ENCODE assay signal across 16 cellular contexts in the genomic region with DNA sequence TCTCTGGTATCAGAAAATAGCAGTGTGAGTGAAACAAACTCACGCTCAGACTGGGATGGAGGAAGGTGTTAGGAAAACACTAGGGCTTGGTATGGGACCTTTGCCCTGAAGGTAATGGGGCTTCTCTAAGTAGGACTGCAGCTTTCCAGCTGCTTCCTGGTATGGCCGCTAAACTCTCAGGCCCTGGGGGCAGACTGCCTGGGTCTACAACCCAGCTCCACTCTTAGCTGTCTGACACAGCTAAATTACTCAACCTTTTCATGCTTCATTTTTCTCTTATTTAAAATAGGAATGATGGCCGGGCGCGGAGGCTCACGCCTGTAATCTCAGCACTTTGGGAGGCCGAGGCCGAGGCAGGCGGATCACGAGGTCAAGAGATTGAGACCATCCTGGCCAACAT.
"Had no signal": no experiment of that assay in that cellular context is flagged by ENCODE, and none has a peak within 500 bp of the region (broad histone marks: within the 10 kb centered on the region; RNA-seq: fewer than 3 reads in every experiment).

No MANE protein-coding gene starts in this region.

- H3K9me3 Mint-ChIP-seq: activated naive CD4-positive, alpha-beta T cell treated with anti-CD3 and anti-CD28 coated beads for 36 hours; activated naive CD8-positive, alpha-beta T cell treated with anti-CD3 and anti-CD28 coated beads, Interleukin-2, amount 50 U/mL, for 24 hours; activated T-helper 2 cell treated with anti-CD3 and anti-CD28 coated beads, Interferon-gamma antibody, Interleukin-2, Interleukin-4, amounts not matched to agents 10 μg/mL and 5 μg/mL and 100 μg/mL, durations not matched to agents 14 hours and 24 hours and 36 hours; natural killer cell treated with Interleukin-12 subunit alpha and Interleukin-12 subunit beta and Interleukin-15 and Interleukin-18, amount 100 ng/mL, for 72 hours had no signal

- H3K36me3 Mint-ChIP-seq: natural killer cell treated with Interleukin-12 subunit alpha and Interleukin-12 subunit beta and Interleukin-15 and Interleukin-18, amount 100 ng/mL, for 72 hours had no signal

- H3K27ac Mint-ChIP-seq: activated naive CD4-positive, alpha-beta T cell treated with anti-CD3 and anti-CD28 coated beads for 36 hours; activated naive CD8-positive, alpha-beta T cell treated with anti-CD3 and anti-CD28 coated beads, Interleukin-2, amount 50 U/mL, for 24 hours; activated T-helper 2 cell treated with anti-CD3 and anti-CD28 coated beads, Interferon-gamma antibody, Interleukin-2, Interleukin-4, amounts not matched to agents 10 μg/mL and 5 μg/mL and 100 μg/mL, durations not matched to agents 14 hours and 24 hours and 36 hours; natural killer cell treated with Interleukin-12 subunit alpha and Interleukin-12 subunit beta and Interleukin-15 and Interleukin-18, amount 100 ng/mL, for 72 hours had no signal

- H3K4me3 Mint-ChIP-seq: activated naive CD4-positive, alpha-beta T cell treated with anti-CD3 and anti-CD28 coated beads for 36 hours; activated naive CD8-positive, alpha-beta T cell treated with anti-CD3 and anti-CD28 coated beads, Interleukin-2, amount 50 U/mL, for 24 hours; natural killer cell treated with Interleukin-12 subunit alpha and Interleukin-12 subunit beta and Interleukin-15 and Interleukin-18, amount 100 ng/mL, for 72 hours had no signal

- H3K27me3 Mint-ChIP-seq: activated naive CD8-positive, alpha-beta T cell treated with anti-CD3 and anti-CD28 coated beads, Interleukin-2, amount 50 U/mL, for 24 hours; natural killer cell treated with Interleukin-12 subunit alpha and Interleukin-12 subunit beta and Interleukin-15 and Interleukin-18, amount 100 ng/mL, for 72 hours had no signal

- DNase-seq: activated CD4-positive, alpha-beta T cell treated with anti-CD3 and anti-CD28 coated beads, Interleukin-2, amount 50 U/mL, for 4 hours; activated CD4-positive, CD25-positive, alpha-beta regulatory T cell treated with anti-CD3 and anti-CD28 coated beads, Interleukin-2, amount 50 U/mL, for 72 hours; activated naive CD4-positive, alpha-beta T cell treated with anti-CD3 and anti-CD28 coated beads for 36 hours; activated naive CD8-positive, alpha-beta T cell treated with anti-CD3 and anti-CD28 coated beads, Interleukin-2, amount 50 U/mL, for 24 hours; activated T-cell treated with anti-CD3 and anti-CD28 coated beads for 4 hours; aorta; cerebellar nuclear complex; effector memory CD4-positive, alpha-beta T cell; foreskin keratinocyte; glutamatergic neuron; kidney glomerular epithelial cell; sigmoid colon; stimulated activated CD4-positive, alpha-beta T cell treated with anti-CD3 and anti-CD28 coated beads, Interleukin-1b, Interleukin-23, amount 100 ng/mL, for 48 hours; T1000 had no signal
